ENCODE assay signal across 8 cellular contexts in genomic region chr6:13924949-13925881, GRCh38. TPM values are rescaled to one million over a fixed set of nuclear protein-coding genes. Genes with fewer than 3 reads are reported as not detected.
A peak's percentile ranks its signal among the peaks of the same experiment; 100 is the strongest.
DNase-seq lines count a peak whose midpoint lies in the region; ATAC-seq, FAIRE-seq and TF ChIP-seq lines count a peak whose summit lies in the region.

A gene with protein sequence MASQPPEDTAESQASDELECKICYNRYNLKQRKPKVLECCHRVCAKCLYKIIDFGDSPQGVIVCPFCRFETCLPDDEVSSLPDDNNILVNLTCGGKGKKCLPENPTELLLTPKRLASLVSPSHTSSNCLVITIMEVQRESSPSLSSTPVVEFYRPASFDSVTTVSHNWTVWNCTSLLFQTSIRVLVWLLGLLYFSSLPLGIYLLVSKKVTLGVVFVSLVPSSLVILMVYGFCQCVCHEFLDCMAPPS (plus strand): TSS chr6:13924952. CDS start chr6:13977120, 52,168 bp downstream.

- H3K36me3 Mint-ChIP-seq in T-helper 1 cell treated with Interleukin-12 subunit alpha and Interleukin-12 subunit beta and Interleukin-4 antibody, amounts not matched to agents 30 μg/mL and 1 μg/mL, for 36 hours (ENCODE audit: low read depth) = peaks cover 1% of the 10 kb centered on the region
- H3K36me3 Mint-ChIP-seq in naive B cell = no peaks in the 10 kb centered on the region

- ATAC-seq in naive B cell (ENCODE audit: low read depth in 2 of 2) = peak; percentile 57 to 80
- ATAC-seq in HG02840 (IDR thresholded peaks at IDR 0.05; ENCODE audit: low FRiP score, unreplicated experiment) = no peak
- ATAC-seq in GM21367 (IDR thresholded peaks at IDR 0.05; ENCODE audit: unreplicated experiment) = no peak

- H3K27me3 Mint-ChIP-seq in T-helper 1 cell treated with Interleukin-12 subunit alpha and Interleukin-12 subunit beta and Interleukin-4 antibody, amounts not matched to agents 30 μg/mL and 1 μg/mL, for 36 hours (ENCODE audit: low read depth) = peaks cover 72% of the 10 kb centered on the region
- H3K27me3 Mint-ChIP-seq in naive B cell = peaks cover 52 to 59% (median 54%) of the 10 kb centered on the region in 3 donors

- peak; percentile 80 for FAIRE-seq in H54 (lab: Jason Lieb, UNC)

- no peaks in the 10 kb centered on the region; the same call in 1 of the 2 replicates for H4K20me1 ChIP-seq in BLaER1

- peaks cover 11% of the 10 kb centered on the region for H3K4me1 ChIP-seq in BLaER1
- H3K4me1 ChIP-seq in effector memory CD4-positive, alpha-beta T cell (ENCODE audit: control insufficient read depth, insufficient read depth, low read length, poor library complexity, severe bottlenecking) = peaks cover 18% of the 10 kb centered on the region

- peak; percentile 24; the same call in 1 of the 2 replicates for TF ChIP-seq POLR2A in H54 (IDR thresholded peaks at IDR 0.05; ENCODE audit: low read depth, low read length)

- H3K27me3 ChIP-seq in BLaER1 = peaks cover 46% of the 10 kb centered on the region
- peaks cover 41% of the 10 kb centered on the region for H3K27me3 ChIP-seq in effector memory CD4-positive, alpha-beta T cell (replicated peaks; ENCODE audit: control insufficient read depth, insufficient read depth, low read length, poor library complexity, severe bottlenecking)

- peak within 1 kb of the TSS; percentile 85 for H3K4me3 Mint-ChIP-seq in T-helper 1 cell treated with Interleukin-12 subunit alpha and Interleukin-12 subunit beta and Interleukin-4 antibody, amounts not matched to agents 30 μg/mL and 1 μg/mL, for 36 hours
- peak within 1 kb of the TSS; percentile 82 to 92 (median 88) for H3K4me3 Mint-ChIP-seq in naive B cell

- DNase-seq in H54 (ENCODE audit: insufficient read length, low spot score) (peak; percentile 85), naive B cell (peak; percentile 36), MV-4-11 (lab: John Stamatoyannopoulos, UW) (no peak)
- DNase-seq in effector memory CD4-positive, alpha-beta T cell = no peak

- no peak within 1 kb of the TSS for H3K27ac ChIP-seq in BLaER1
- no peak within 1 kb of the TSS for H3K27ac ChIP-seq in effector memory CD4-positive, alpha-beta T cell (ENCODE audit: insufficient read depth, low read length, poor library complexity, severe bottlenecking)

- H3K9me3 Mint-ChIP-seq in T-helper 1 cell treated with Interleukin-12 subunit alpha and Interleukin-12 subunit beta and Interleukin-4 antibody, amounts not matched to agents 30 μg/mL and 1 μg/mL, for 36 hours = no peaks in the 10 kb centered on the region
- peaks cover 0 to 4% (median 0%) of the 10 kb centered on the region in 7 donors for H3K9me3 Mint-ChIP-seq in naive B cell

- peak within 1 kb of the TSS; percentile 6 for H3K27ac Mint-ChIP-seq in T-helper 1 cell treated with Interleukin-12 subunit alpha and Interleukin-12 subunit beta and Interleukin-4 antibody, amounts not matched to agents 30 μg/mL and 1 μg/mL, for 36 hours
- peak within 1 kb of the TSS in 5 of 6 donors; percentile 11 to 94 (median 44) for H3K27ac Mint-ChIP-seq in naive B cell

- H3K4me1 Mint-ChIP-seq in T-helper 1 cell treated with Interleukin-12 subunit alpha and Interleukin-12 subunit beta and Interleukin-4 antibody, amounts not matched to agents 30 μg/mL and 1 μg/mL, for 36 hours (ENCODE audit: low read depth) = peaks cover 11% of the 10 kb centered on the region
- peaks cover 14 to 17% (median 16%) of the 10 kb centered on the region in 3 donors for H3K4me1 Mint-ChIP-seq in naive B cell

- no peak within 1 kb of the TSS for H3K9ac ChIP-seq in BLaER1

- H3K4me2 ChIP-seq in BLaER1 = peak within 1 kb of the TSS; percentile 86

- H3K4me3 ChIP-seq in BLaER1 = peak within 1 kb of the TSS; percentile 64
- peak within 1 kb of the TSS; percentile 62 for H3K4me3 ChIP-seq in effector memory CD4-positive, alpha-beta T cell (ENCODE audit: insufficient read depth, low read depth, low read length, poor library complexity, severe bottlenecking)

- no peaks in the 10 kb centered on the region for H3K36me3 ChIP-seq in BLaER1
- H3K36me3 ChIP-seq in effector memory CD4-positive, alpha-beta T cell (ENCODE audit: control insufficient read depth, insufficient read depth, low read length) = no peaks in the 10 kb centered on the region

- H3K9me3 ChIP-seq in BLaER1 = peaks cover 5% of the 10 kb centered on the region; the same call in 1 of the 2 replicates
- H3K9me3 ChIP-seq in effector memory CD4-positive, alpha-beta T cell (ENCODE audit: control insufficient read depth, low read length) = peaks cover 5% of the 10 kb centered on the region

RNA-seq across cellular contexts. Expression of the gene that starts here (rescaled TPM):
- polyA plus RNA-seq in naive B cell (ENCODE audit: low read depth in 6 of 6) = not detected

Comparison
In these comparisons a context has a peak if more than half of its experiments do, and no peak if none do; other contexts are left out.
1. Peak in DNase-seq and ATAC-seq in naive B cell; RNA of the gene not detected or under 1 TPM.